In the genomic region with DNA sequence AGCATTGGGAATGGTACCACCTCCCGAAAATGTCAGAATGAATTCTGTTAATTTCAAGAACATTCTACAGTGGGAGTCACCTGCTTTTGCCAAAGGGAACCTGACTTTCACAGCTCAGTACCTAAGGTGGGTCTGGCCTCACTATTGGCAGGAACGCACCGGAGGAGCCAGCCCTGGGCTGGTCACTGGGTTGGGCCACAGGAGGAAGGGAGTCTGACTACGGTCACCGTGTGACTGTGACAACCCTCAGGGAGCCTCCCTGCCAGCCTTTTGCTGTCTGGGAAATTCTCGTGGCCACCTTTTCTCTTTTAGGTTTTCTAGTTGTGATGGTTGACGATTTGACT, we compare ENCODE assay signal across 9 cellular contexts.
A peak's percentile ranks its signal among the peaks of the same experiment; 100 is the strongest.
DNase-seq lines count a peak whose midpoint lies in the region; ATAC-seq and TF ChIP-seq lines count a peak whose summit lies in the region.
"Had no signal": no experiment of that assay in that cellular context is flagged by ENCODE, and none has a peak within 500 bp of the region (broad histone marks: within the 10 kb centered on the region; RNA-seq: fewer than 3 reads in every experiment).

No MANE protein-coding gene starts in this region.

- H3K4me1 Mint-ChIP-seq in nephron: peaks cover 35% of the 10 kb centered on the region

- peak overlapping the region; percentile 82 for H3K4me2 ChIP-seq in SU-DHL-6 (ENCODE audit: low read depth, low read length, poor library complexity, severe bottlenecking)

- no peak overlapping the region for H3K27ac Mint-ChIP-seq in nephron

- H3K9me3 Mint-ChIP-seq in nephron: peaks cover 3% of the 10 kb centered on the region

- no peak overlapping the region for H3K4me3 ChIP-seq in SU-DHL-6 (ENCODE audit: insufficient read depth, low read length, poor library complexity, severe bottlenecking)

- H4K20me1 ChIP-seq in SU-DHL-6 (ENCODE audit: low read depth, low read length): no peaks in the 10 kb centered on the region

- peaks cover 44% of the 10 kb centered on the region for H3F3A ChIP-seq in SU-DHL-6 (ENCODE audit: insufficient read depth)

- in situ Hi-C loops in GM13976 (cut with MboI; ENCODE audit: low sequenced_read_pairs, unreplicated experiment): no loop called here

- no peaks in the 10 kb centered on the region for H3K27me3 ChIP-seq in SU-DHL-6 (ENCODE audit: low read length)

- TF ChIP-seq CTCF in SU-DHL-6 (IDR thresholded peaks at IDR 0.05; ENCODE audit: insufficient read depth, low read length, poor library complexity, severe bottlenecking) (no peak), nephron (IDR thresholded peaks at IDR 0.05; ENCODE audit: unreplicated experiment in 3 of 3) (no peak), GM13976 (IDR thresholded peaks at IDR 0.05; ENCODE audit: borderline replicate concordance, control extremely low read depth, extremely low read depth, insufficient read depth, missing control alignments) (no peak)

- peaks cover 22% of the 10 kb centered on the region; the same call in 1 of the 2 replicates for H3K79me2 ChIP-seq in SU-DHL-6 (ENCODE audit: insufficient read depth, low read length)

- DNase-seq in AG08396 (ENCODE audit: low spot score): no peak
- no peak for DNase-seq in NCI-H748 (lab: John Stamatoyannopoulos, UW; ENCODE audit: unreplicated experiment)
- DNase-seq in GM13976 (ENCODE audit: low spot score): no peak
- DNase-seq in NCI-H146 treated with DMSO at 0.1 percent for 48 hours (lab: John Stamatoyannopoulos, UW; ENCODE audit: unreplicated experiment): no peak
- DNase-seq: islet precursor cell had no signal

- no peak overlapping the region for H2AFZ ChIP-seq in SU-DHL-6 (ENCODE audit: low read depth, low read length, severe bottlenecking)

- no peaks in the 10 kb centered on the region for H3K9me3 ChIP-seq in SU-DHL-6 (ENCODE audit: insufficient read depth, low read length)

- peak overlapping the region; percentile 61 for H3K27ac ChIP-seq in SU-DHL-6 (ENCODE audit: low read depth, low read length)

- 0 out of 2 replicates have a peak, but pooled peaks cover 4% of the 10 kb centered on the region for H3K36me3 ChIP-seq in SU-DHL-6 (ENCODE audit: low read length)

- H3K27me3 Mint-ChIP-seq in nephron (ENCODE audit: low read depth): no peaks in the 10 kb centered on the region

- peak; percentile 9 for ATAC-seq in GM18511 (IDR thresholded peaks at IDR 0.05; ENCODE audit: unreplicated experiment)
- ATAC-seq in GM21825 (IDR thresholded peaks at IDR 0.05; ENCODE audit: unreplicated experiment): peak; percentile 8

- peaks cover 23% of the 10 kb centered on the region for H3K36me3 Mint-ChIP-seq in nephron (ENCODE audit: low read depth)

- no peak overlapping the region for H3K9ac ChIP-seq in SU-DHL-6 (ENCODE audit: low read length)

- H3K4me3 Mint-ChIP-seq in nephron: peak overlapping the region; percentile 92 to 93 (median 93)

- H3K9me2 ChIP-seq in SU-DHL-6 (replicated peaks; ENCODE audit: insufficient read depth, low read length): no peaks in the 10 kb centered on the region
